Comparison of ENCODE assay signal across 17 cellular contexts in genomic region chr6:123805921-123806320, GRCh38. TPM values are rescaled to one million over a fixed set of nuclear protein-coding genes. Genes with fewer than 3 reads are reported as not detected.
"Had no signal": no experiment of that assay in that cellular context is flagged by ENCODE, and none has a peak within 500 bp of the region (broad histone marks: within the 10 kb centered on the region; RNA-seq: fewer than 3 reads in every experiment).

No MANE protein-coding gene starts in this region.

- H3K27me3 ChIP-seq: right atrium auricular region had no signal

- H3K27ac Mint-ChIP-seq: activated CD4-positive, alpha-beta memory T cell treated with anti-CD3 and anti-CD28 coated beads, Interleukin-2, amount 10 ng/mL, durations not matched to agents 7 days and 5 days; activated CD4-positive, alpha-beta T cell treated with anti-CD3 and anti-CD28 coated beads for 36 hours; activated naive CD8-positive, alpha-beta T cell treated with anti-CD3 and anti-CD28 coated beads for 36 hours; naive thymus-derived CD4-positive, alpha-beta T cell; stimulated activated effector memory CD8-positive, alpha-beta T cell treated with anti-CD3 and anti-CD28 coated beads, Interleukin-12 subunit alpha, Interleukin-12 subunit beta, amount 100 ng/mL, for 72 hours had no signal

- DNase-seq: activated CD4-positive, alpha-beta memory T cell treated with anti-CD3 and anti-CD28 coated beads, Interleukin-2, amount 10 ng/mL, durations not matched to agents 7 days and 5 days; activated CD4-positive, alpha-beta T cell treated with anti-CD3 and anti-CD28 coated beads for 36 hours; activated gamma-delta T cell treated with Interleukin-2 at 50 U/mL for 16 hours; activated naive CD8-positive, alpha-beta T cell treated with anti-CD3 and anti-CD28 coated beads for 36 hours; activated T-cell treated with anti-CD3 and anti-CD28 coated beads, Interleukin-2, amount 50 U/mL, for 48 hours; naive thymus-derived CD4-positive, alpha-beta T cell; posterior cingulate gyrus; small intestine; T1000; trophoblast cell had no signal

- H3K9me3 Mint-ChIP-seq: activated CD4-positive, alpha-beta memory T cell treated with anti-CD3 and anti-CD28 coated beads, Interleukin-2, amount 10 ng/mL, durations not matched to agents 7 days and 5 days; activated naive CD8-positive, alpha-beta T cell treated with anti-CD3 and anti-CD28 coated beads for 36 hours; naive thymus-derived CD4-positive, alpha-beta T cell had no signal

- H3K4me3 ChIP-seq: right atrium auricular region had no signal

- ATAC-seq: activated CD4-positive, alpha-beta T cell treated with anti-CD3 and anti-CD28 coated beads for 36 hours; esophagus mucosa; naive thymus-derived CD4-positive, alpha-beta T cell; stimulated activated effector memory CD8-positive, alpha-beta T cell treated with anti-CD3 and anti-CD28 coated beads, Interleukin-12 subunit alpha, Interleukin-12 subunit beta, amount 100 ng/mL, for 72 hours had no signal

- H3K4me3 Mint-ChIP-seq: activated CD4-positive, alpha-beta memory T cell treated with anti-CD3 and anti-CD28 coated beads, Interleukin-2, amount 10 ng/mL, durations not matched to agents 7 days and 5 days; activated CD4-positive, alpha-beta T cell treated with anti-CD3 and anti-CD28 coated beads for 36 hours; activated naive CD8-positive, alpha-beta T cell treated with anti-CD3 and anti-CD28 coated beads for 36 hours; stimulated activated effector memory CD8-positive, alpha-beta T cell treated with anti-CD3 and anti-CD28 coated beads, Interleukin-12 subunit alpha, Interleukin-12 subunit beta, amount 100 ng/mL, for 72 hours had no signal

- H3K36me3 Mint-ChIP-seq: activated naive CD8-positive, alpha-beta T cell treated with anti-CD3 and anti-CD28 coated beads for 36 hours; stimulated activated effector memory CD8-positive, alpha-beta T cell treated with anti-CD3 and anti-CD28 coated beads, Interleukin-12 subunit alpha, Interleukin-12 subunit beta, amount 100 ng/mL, for 72 hours had no signal

- H3K4me1 Mint-ChIP-seq: stimulated activated effector memory CD8-positive, alpha-beta T cell treated with anti-CD3 and anti-CD28 coated beads, Interleukin-12 subunit alpha, Interleukin-12 subunit beta, amount 100 ng/mL, for 72 hours had no signal

- H3K27ac ChIP-seq: neutrophil, right atrium auricular region, VCaP had no signal

RNA-seq across cellular contexts. Expression of gene NKAIN2, which starts 2.3 kb away (rescaled TPM):
- total RNA-seq: activated CD4-positive, alpha-beta memory T cell treated with anti-CD3 and anti-CD28 coated beads, Interleukin-2, amount 10 ng/mL, durations not matched to agents 7 days and 5 days; activated CD4-positive, alpha-beta T cell treated with anti-CD3 and anti-CD28 coated beads for 36 hours; activated naive CD8-positive, alpha-beta T cell treated with anti-CD3 and anti-CD28 coated beads for 36 hours; esophagus mucosa; lung microvascular endothelial cell; subcutaneous adipose tissue had no signal
